Comparison of ENCODE assay signal across 12 cellular contexts in the genomic region with DNA sequence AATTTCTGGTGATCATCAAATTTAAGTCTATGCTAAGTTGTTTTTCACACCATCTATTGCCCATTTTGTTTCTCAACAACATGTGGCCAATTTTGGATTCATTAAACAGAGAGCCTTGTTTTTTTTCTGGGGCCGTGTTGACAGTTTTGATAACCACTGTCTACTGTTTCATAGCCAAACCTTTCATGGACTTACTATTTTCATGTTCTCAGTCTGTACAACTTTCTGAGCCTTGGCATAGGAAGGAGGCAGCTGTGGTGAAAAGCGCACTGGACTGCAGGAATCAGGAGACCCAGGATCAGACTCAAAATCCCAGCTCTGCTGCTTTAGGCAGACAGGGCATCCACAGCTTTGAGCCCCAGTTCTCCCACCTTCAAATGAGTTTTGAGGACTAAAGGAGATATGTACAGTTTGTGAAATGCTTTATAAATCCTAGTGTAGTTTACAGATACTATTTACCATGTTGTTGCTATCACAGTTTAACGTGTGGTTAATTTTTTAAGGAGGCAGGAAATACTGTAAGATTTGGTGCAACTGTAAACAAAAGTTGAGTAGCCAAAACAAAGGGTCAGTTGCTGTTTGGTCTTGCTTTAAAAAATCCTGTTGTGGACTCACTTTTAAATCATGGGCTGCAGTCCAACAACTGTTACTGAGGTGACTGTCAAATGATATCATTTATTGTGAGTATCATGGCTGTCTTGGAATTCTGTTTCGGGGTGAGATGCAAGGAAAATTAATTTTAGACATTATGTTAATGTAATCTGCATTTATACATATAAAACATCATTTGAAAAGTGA. TPM values are rescaled to one million over a fixed set of nuclear protein-coding genes. Genes with fewer than 3 reads are reported as not detected.
DNase-seq lines count a peak whose midpoint lies in the region; ATAC-seq and TF ChIP-seq lines count a peak whose summit lies in the region.
"Had no signal": no experiment of that assay in that cellular context is flagged by ENCODE, and none has a peak within 500 bp of the region (broad histone marks: within the 10 kb centered on the region; RNA-seq: fewer than 3 reads in every experiment).

No MANE protein-coding gene starts in this region.

- CTCF ChIA-PET in CD4-positive, alpha-beta memory T cell (lab: Charles Lee; ENCODE audit: partially characterized antibody), result no interaction called here

- H2BK12ac ChIP-seq in trophoblast cell (ENCODE audit: low read length), result no peak overlapping the region

- no peak overlapping the region for H3K18ac ChIP-seq in trophoblast cell (ENCODE audit: low read length)

- H3K79me1 ChIP-seq in trophoblast cell (ENCODE audit: low read length), result peaks cover 11% of the 10 kb centered on the region

- no peak for DNase-seq in CD4-positive, alpha-beta memory T cell
- DNase-seq in NCI-H69 (lab: John Stamatoyannopoulos, UW), result peak; percentile 14
- no peak for DNase-seq in esophagus muscularis mucosa (ENCODE audit: extremely low spot score)
- DNase-seq in trophoblast cell, result no peak
- no peak for DNase-seq in ecto neural progenitor cell (ENCODE audit: low spot score)
- DNase-seq in CD14-positive monocyte (ENCODE audit: low spot score), result no peak
- DNase-seq in H4 (ENCODE audit: low spot score), result no peak
- DNase-seq: effector CD8-positive, alpha-beta T cell; left lung; NCI-H1105 had no signal

- no peak overlapping the region for H2BK5ac ChIP-seq in trophoblast cell (ENCODE audit: low read depth, low read length, poor library complexity)

- peak overlapping the region; percentile 10 to 91 (median 81) for H3K27ac Mint-ChIP-seq in CD4-positive, alpha-beta memory T cell
- no peak overlapping the region for H3K27ac Mint-ChIP-seq in CD14-positive monocyte

- no peak overlapping the region for H2BK120ac ChIP-seq in trophoblast cell (ENCODE audit: insufficient read depth, low read length, poor library complexity)

- H3K4me2 ChIP-seq in trophoblast cell (ENCODE audit: low read length), result no peak overlapping the region

- no peak overlapping the region for H2AK5ac ChIP-seq in trophoblast cell (ENCODE audit: low read length)

- no peak overlapping the region for H4K12ac ChIP-seq in trophoblast cell (ENCODE audit: low read depth, low read length)

- peaks cover 0 to 11% of the 10 kb centered on the region in 2 donors for H3K36me3 Mint-ChIP-seq in CD4-positive, alpha-beta memory T cell
- H3K36me3 Mint-ChIP-seq in CD14-positive monocyte, result peaks cover 4 to 9% of the 10 kb centered on the region in 2 donors

- H3K4ac ChIP-seq in trophoblast cell (ENCODE audit: low read depth, low read length), result no peak overlapping the region

- 38% methylated on average over 4 of the region's 4 CpGs for WGBS in esophagus muscularis mucosa
- WGBS in trophoblast cell (ENCODE audit: extremely low coverage, insufficient coverage, insufficient read length), result no CpG with 5 or more reads among the region's 4 CpGs

- peak overlapping the region; percentile 30 for H3K23ac ChIP-seq in trophoblast cell (ENCODE audit: low read length)

- H4K91ac ChIP-seq in trophoblast cell (ENCODE audit: low read depth, low read length), result no peak overlapping the region

- H3K4me3 Mint-ChIP-seq in CD4-positive, alpha-beta memory T cell, result peak overlapping the region in 7 of 8 donors; percentile 13 to 91 (median 76)
- H3K4me3 Mint-ChIP-seq in CD14-positive monocyte, result no peak overlapping the region

- H3K27ac ChIP-seq in CD4-positive, alpha-beta memory T cell (ENCODE audit: low read depth, low read length), result no peak overlapping the region
- H3K27ac ChIP-seq in esophagus muscularis mucosa (replicated peaks in 1 of 4) (peak overlapping the region; percentile 36 to 97 (median 56)), trophoblast cell (ENCODE audit: low read depth, low read length) (no peak overlapping the region)
- H3K27ac ChIP-seq: left lung, SJSA1 had no signal

- no peaks in the 10 kb centered on the region for H3K27me3 Mint-ChIP-seq in CD4-positive, alpha-beta memory T cell
- peaks cover 2 to 4% (median 2%) of the 10 kb centered on the region in 3 donors for H3K27me3 Mint-ChIP-seq in CD14-positive monocyte (ENCODE audit: low read depth in 3 of 3)

- TF ChIP-seq CTCF in esophagus muscularis mucosa (IDR thresholded peaks at IDR 0.05) (no peak), CD14-positive monocyte (IDR thresholded peaks at IDR 0.05) (no peak)

- TF ChIP-seq POLR2A in esophagus muscularis mucosa (IDR thresholded peaks at IDR 0.05; ENCODE audit: low read depth), result no peak

- peaks cover 49 to 71% (median 59%) of the 10 kb centered on the region in 4 donors for H3K4me1 Mint-ChIP-seq in CD4-positive, alpha-beta memory T cell
- peaks cover 55% of the 10 kb centered on the region for H3K4me1 Mint-ChIP-seq in CD14-positive monocyte

- no peak overlapping the region for H3K9ac ChIP-seq in trophoblast cell (ENCODE audit: low read length)

- POLR2A ChIA-PET in CD4-positive, alpha-beta memory T cell (lab: Charles Lee; ENCODE audit: partially characterized antibody), result no interaction called here

- H3K27me3 ChIP-seq in CD4-positive, alpha-beta memory T cell (ENCODE audit: insufficient read depth, low read length), result no peaks in the 10 kb centered on the region
- no peaks in the 10 kb centered on the region for H3K27me3 ChIP-seq in esophagus muscularis mucosa
- no peaks in the 10 kb centered on the region for H3K27me3 ChIP-seq in trophoblast cell (ENCODE audit: insufficient read depth, low read length)
- H3K27me3 ChIP-seq: left lung, SJSA1 had no signal

- ATAC-seq in HG03039 (IDR thresholded peaks at IDR 0.05; ENCODE audit: unreplicated experiment), result no peak
- ATAC-seq: left lung had no signal

- no peaks in the 10 kb centered on the region for H3K36me3 ChIP-seq in CD4-positive, alpha-beta memory T cell (ENCODE audit: insufficient read depth, low read length)
- H3K36me3 ChIP-seq in esophagus muscularis mucosa, result no peaks in the 10 kb centered on the region
- H3K36me3 ChIP-seq in trophoblast cell (ENCODE audit: control insufficient read depth in 1 of 2, insufficient read depth in 2 of 2, low read length in 2 of 2), result peaks cover 3 to 4% of the 10 kb centered on the region in 2 experiments
- H3K36me3 ChIP-seq: left lung had no signal

- intact Hi-C loops in CD4-positive, alpha-beta memory T cell (cut with micrococcal nuclease), result loop anchor here (5.0 to 10.0 kb wide), 5 partner anchors 39 to 1041 kb away; a partner anchor contains a TSS
- intact Hi-C loops in esophagus muscularis mucosa (cut with DNase I), result no loop called here
- intact Hi-C loops in CD14-positive monocyte (cut with micrococcal nuclease), result no loop called here

- H3K79me2 ChIP-seq in trophoblast cell (ENCODE audit: control insufficient read depth, insufficient read depth, low read length, poor library complexity), result peaks cover 12% of the 10 kb centered on the region

- H3K9me3 ChIP-seq in CD4-positive, alpha-beta memory T cell (ENCODE audit: control insufficient read depth in 1 of 2, low read length in 2 of 2), result no peaks in the 10 kb centered on the region
- H3K9me3 ChIP-seq in esophagus muscularis mucosa, result no peaks in the 10 kb centered on the region
- H3K9me3 ChIP-seq in trophoblast cell (ENCODE audit: insufficient read depth, low read depth, low read length), result no peaks in the 10 kb centered on the region
- H3K9me3 ChIP-seq: left lung, SJSA1 had no signal

- peaks cover 0 to 4% (median 0%) of the 10 kb centered on the region in 8 donors for H3K9me3 Mint-ChIP-seq in CD4-positive, alpha-beta memory T cell
- H3K9me3 Mint-ChIP-seq in CD14-positive monocyte, result no peaks in the 10 kb centered on the region

- H2AFZ ChIP-seq in trophoblast cell (ENCODE audit: insufficient read depth, low read length, poor library complexity), result no peak overlapping the region

- peaks cover 65% of the 10 kb centered on the region for H3K4me1 ChIP-seq in CD4-positive, alpha-beta memory T cell (ENCODE audit: insufficient read depth, low read length)
- peaks cover 45 to 78% (median 74%) of the 10 kb centered on the region in 4 donors for H3K4me1 ChIP-seq in esophagus muscularis mucosa
- no peaks in the 10 kb centered on the region for H3K4me1 ChIP-seq in trophoblast cell (ENCODE audit: control insufficient read depth in 1 of 2, insufficient read depth in 2 of 2, low read length in 2 of 2)

- no peak overlapping the region for H3K14ac ChIP-seq in trophoblast cell (ENCODE audit: low read length)

- TF ChIP-seq EP300 in esophagus muscularis mucosa (IDR thresholded peaks at IDR 0.05), result no peak

- H4K8ac ChIP-seq in trophoblast cell (ENCODE audit: low read depth, low read length), result no peak overlapping the region

- no peak overlapping the region for H3K4me3 ChIP-seq in CD4-positive, alpha-beta memory T cell (ENCODE audit: low read length in 2 of 2)
- peak overlapping the region; percentile 13 to 99 (median 21) for H3K4me3 ChIP-seq in esophagus muscularis mucosa
- H3K4me3 ChIP-seq in trophoblast cell (ENCODE audit: low read depth, low read length), result no peak overlapping the region
- H3K4me3 ChIP-seq: left lung, SJSA1 had no signal

RNA-seq across cellular contexts. Expression of a gene that starts 2.9 kb away (rescaled TPM):
- total RNA-seq in CD4-positive, alpha-beta memory T cell, result 10 to 100 TPM; 20.6 TPM
- polyA plus RNA-seq in CD4-positive, alpha-beta memory T cell, result 1 to 10 TPM; 3.1 to 8.4 TPM
- 10 to 100 TPM; 16.2 to 23.2 (median 19.5) TPM for total RNA-seq in esophagus muscularis mucosa
- 26.7 and 26.9 TPM in 2 replicates for polyA plus RNA-seq in trophoblast cell (2013)
- polyA plus RNA-seq in CD14-positive monocyte, result 1 to 10 TPM; 2.6 to 4.1 TPM
- total RNA-seq in H4 (2014; rRNA removed; shearing (Covaris generic)), result 14.9 and 17.2 TPM in 2 replicates

RNA-seq across cellular contexts. Expression of a gene that starts 13.0 kb away (rescaled TPM):
- total RNA-seq in CD4-positive, alpha-beta memory T cell, result not detected
- polyA plus RNA-seq in CD4-positive, alpha-beta memory T cell, result under 1 TPM; 0.31 to 0.61 TPM
- total RNA-seq in esophagus muscularis mucosa, result under 1 TPM in 1 of 4 donors, not detected in 3; 0.17 TPM
- 0.49 and 0.69 TPM in 2 replicates for polyA plus RNA-seq in trophoblast cell (2013)
- under 1 TPM in 1 of 2 donors, not detected in 1; 0.47 TPM for polyA plus RNA-seq in CD14-positive monocyte
- total RNA-seq in H4 (2014; rRNA removed; shearing (Covaris generic)), result 0.10 TPM in 1 of 2 replicates, not detected in the other

Comparison
In these comparisons a context has a peak if more than half of its experiments do, and no peak if none do; other contexts are left out.
1. H3K27ac ChIP-seq: peak in esophagus muscularis mucosa (4 of 4); none in CD4-positive, alpha-beta memory T cell (single experiment) and trophoblast cell (single experiment).
2. H3K4me3 ChIP-seq: peak in esophagus muscularis mucosa (4 of 4); none in CD4-positive, alpha-beta memory T cell (0 of 2) and trophoblast cell (single experiment).
3. H3K27ac Mint-ChIP-seq: peak in CD4-positive, alpha-beta memory T cell (7 of 7); none in CD14-positive monocyte (0 of 7).
4. H3K4me3 Mint-ChIP-seq: peak in CD4-positive, alpha-beta memory T cell (7 of 8); none in CD14-positive monocyte (0 of 2).